Comparison of ENCODE assay signal across 31 cellular contexts in genomic region chr12:53929527-53929926, GRCh38. TPM values are rescaled to one million over a fixed set of nuclear protein-coding genes. Genes with fewer than 3 reads are reported as not detected.
"Had no signal": no experiment of that assay in that cellular context is flagged by ENCODE, and none has a peak within 500 bp of the region (broad histone marks: within the 10 kb centered on the region; RNA-seq: fewer than 3 reads in every experiment).

No MANE protein-coding gene starts in this region.

- H2AFZ ChIP-seq: hepatocyte had no signal

- H3K36me3 ChIP-seq: left ventricle myocardium inferior, pancreas, prostate gland, right lobe of liver, tibial nerve, uterus had no signal

- H3K4me2 ChIP-seq: hepatocyte, smooth muscle cell had no signal

- FAIRE-seq: pancreas had no signal

- H3K4me1 Mint-ChIP-seq: mesothelial cell of epicardium; stimulated activated memory B cell treated with anti-CD40 and anti-IgM and Interleukin-4, amounts not matched to agents 10 μg/mL and 1 μg/mL and 100 μg/mL, for 72 hours had no signal

- H3K4me3 ChIP-seq: hepatocyte, left ventricle myocardium inferior, lung, pancreas, prostate gland, right lobe of liver, smooth muscle cell, tibial nerve, uterus had no signal

- H3K9me3 Mint-ChIP-seq: natural killer cell treated with Interleukin-12 subunit alpha and Interleukin-12 subunit beta and Interleukin-15 and Interleukin-18, amount 100 ng/mL, for 72 hours; stimulated activated memory B cell treated with anti-CD40 and anti-IgM and Interleukin-4, amounts not matched to agents 10 μg/mL and 1 μg/mL and 100 μg/mL, for 72 hours; stimulated activated naive CD8-positive, alpha-beta T cell treated with anti-CD3 and anti-CD28 coated beads, Interleukin-15, amount 100 ng/mL, for 72 hours had no signal

- H3K4me1 ChIP-seq: left ventricle myocardium inferior, pancreas, prostate gland, right lobe of liver, uterus had no signal

- H3K27ac Mint-ChIP-seq: mesothelial cell of epicardium; naive thymus-derived CD4-positive, alpha-beta T cell; natural killer cell treated with Interleukin-12 subunit alpha and Interleukin-12 subunit beta and Interleukin-15 and Interleukin-18, amount 100 ng/mL, for 72 hours; stimulated activated memory B cell treated with anti-CD40 and anti-IgM and Interleukin-4, amounts not matched to agents 10 μg/mL and 1 μg/mL and 100 μg/mL, for 72 hours; stimulated activated naive CD8-positive, alpha-beta T cell treated with anti-CD3 and anti-CD28 coated beads, Interleukin-15, amount 100 ng/mL, for 72 hours; type B pancreatic cell had no signal

- H3K27ac ChIP-seq: hepatocyte, left ventricle myocardium inferior, pancreas, prostate gland, right lobe of liver, tibial nerve, uterus had no signal

- ATAC-seq: naive thymus-derived CD4-positive, alpha-beta T cell; natural killer cell treated with Interleukin-12 subunit alpha and Interleukin-12 subunit beta and Interleukin-15 and Interleukin-18, amount 100 ng/mL, for 72 hours; pancreas; right lobe of liver; stimulated activated memory B cell treated with anti-CD40 and anti-IgM and Interleukin-4, amounts not matched to agents 10 μg/mL and 1 μg/mL and 100 μg/mL, for 72 hours; stimulated activated naive CD8-positive, alpha-beta T cell treated with anti-CD3 and anti-CD28 coated beads, Interleukin-15, amount 100 ng/mL, for 72 hours had no signal

- H3K36me3 Mint-ChIP-seq: mesothelial cell of epicardium; natural killer cell treated with Interleukin-12 subunit alpha and Interleukin-12 subunit beta and Interleukin-15 and Interleukin-18, amount 100 ng/mL, for 72 hours; stimulated activated memory B cell treated with anti-CD40 and anti-IgM and Interleukin-4, amounts not matched to agents 10 μg/mL and 1 μg/mL and 100 μg/mL, for 72 hours; type B pancreatic cell had no signal

- DNase-seq: islet precursor cell; left ventricle myocardium inferior; mesendoderm; naive thymus-derived CD4-positive, alpha-beta T cell; pancreas; posterior cingulate gyrus; right lobe of liver; stimulated activated CD4-positive, alpha-beta T cell treated with anti-CD3 and anti-CD28 coated beads, Interleukin-1b, Interleukin-23, amount 100 ng/mL, for 48 hours; stimulated activated CD4-positive, alpha-beta T cell treated with anti-CD3 and anti-CD28 coated beads, Interleukin-2, amount 100 ng/mL, for 48 hours; stimulated activated CD4-positive, alpha-beta T cell treated with anti-CD3 and anti-CD28 coated beads, Interleukin-4, amount 100 ng/mL, for 4 hours; stimulated activated CD8-positive, alpha-beta memory T cell treated with anti-CD3 and anti-CD28 coated beads, Interleukin-4, amount 100 ng/mL, for 48 hours; stimulated activated naive CD4-positive, alpha-beta T cell treated with Interleukin-2 at 50 U/mL for 16 hours; stimulated activated naive CD8-positive, alpha-beta T cell treated with anti-CD3 and anti-CD28 coated beads, Interleukin-15, amount 100 ng/mL, for 72 hours; substantia nigra; uterus had no signal

- H3K4me3 Mint-ChIP-seq: mesothelial cell of epicardium; natural killer cell treated with Interleukin-12 subunit alpha and Interleukin-12 subunit beta and Interleukin-15 and Interleukin-18, amount 100 ng/mL, for 72 hours; stimulated activated memory B cell treated with anti-CD40 and anti-IgM and Interleukin-4, amounts not matched to agents 10 μg/mL and 1 μg/mL and 100 μg/mL, for 72 hours; stimulated activated naive CD8-positive, alpha-beta T cell treated with anti-CD3 and anti-CD28 coated beads, Interleukin-15, amount 100 ng/mL, for 72 hours; type B pancreatic cell had no signal

- H3K79me2 ChIP-seq: hepatocyte had no signal

- H3K9me3 ChIP-seq: left ventricle myocardium inferior, pancreas, prostate gland, right lobe of liver, tibial nerve, uterus had no signal

RNA-seq across cellular contexts. Expression of gene HOXC13, which starts 9.1 kb away (rescaled TPM):
- total RNA-seq: kidney epithelial cell; left ventricle myocardium inferior; lung; mononuclear cell; naive thymus-derived CD4-positive, alpha-beta T cell; natural killer cell treated with Interleukin-12 subunit alpha and Interleukin-12 subunit beta and Interleukin-15 and Interleukin-18, amount 100 ng/mL, for 72 hours; omental fat pad; right lobe of liver; skeletal muscle tissue; temporal lobe; tibial nerve; uterus had no signal
- polyA plus RNA-seq: lung; naive thymus-derived CD4-positive, alpha-beta T cell; neural cell; pancreas had no signal

RNA-seq across cellular contexts. Expression of gene HOXC12, which starts 25.2 kb away (rescaled TPM):
- total RNA-seq: hepatocyte; kidney epithelial cell; left ventricle myocardium inferior; lung; mesothelial cell of epicardium; mononuclear cell; naive thymus-derived CD4-positive, alpha-beta T cell; natural killer cell treated with Interleukin-12 subunit alpha and Interleukin-12 subunit beta and Interleukin-15 and Interleukin-18, amount 100 ng/mL, for 72 hours; omental fat pad; pancreas; prostate gland; right lobe of liver; skeletal muscle tissue; smooth muscle cell; temporal lobe; ureter; uterus had no signal
- polyA plus RNA-seq: hepatocyte; lung; naive thymus-derived CD4-positive, alpha-beta T cell; neural cell; pancreas had no signal

RNA-seq across cellular contexts. Expression of gene HOXC11, which starts 43.4 kb away (rescaled TPM):
- total RNA-seq: left ventricle myocardium inferior; lung; mononuclear cell; naive thymus-derived CD4-positive, alpha-beta T cell; natural killer cell treated with Interleukin-12 subunit alpha and Interleukin-12 subunit beta and Interleukin-15 and Interleukin-18, amount 100 ng/mL, for 72 hours; omental fat pad; pancreas; prostate gland; right lobe of liver; temporal lobe had no signal
- polyA plus RNA-seq: lung; naive thymus-derived CD4-positive, alpha-beta T cell; neural cell; pancreas had no signal

RNA-seq across cellular contexts. Expression of gene HOTAIR, which starts 45.2 kb away (rescaled TPM):
- total RNA-seq: left ventricle myocardium inferior; mononuclear cell; naive thymus-derived CD4-positive, alpha-beta T cell; natural killer cell treated with Interleukin-12 subunit alpha and Interleukin-12 subunit beta and Interleukin-15 and Interleukin-18, amount 100 ng/mL, for 72 hours; pancreas; right lobe of liver; smooth muscle cell; temporal lobe had no signal
- polyA plus RNA-seq: lung; naive thymus-derived CD4-positive, alpha-beta T cell; neural cell; pancreas had no signal

RNA-seq across cellular contexts. Expression of gene HOXC10, which starts 55.4 kb away (rescaled TPM):
- total RNA-seq: left ventricle myocardium inferior; mononuclear cell; naive thymus-derived CD4-positive, alpha-beta T cell; natural killer cell treated with Interleukin-12 subunit alpha and Interleukin-12 subunit beta and Interleukin-15 and Interleukin-18, amount 100 ng/mL, for 72 hours; omental fat pad; right lobe of liver; smooth muscle cell; temporal lobe had no signal
- polyA plus RNA-seq: lung; naive thymus-derived CD4-positive, alpha-beta T cell; neural cell had no signal
